Comparison of ENCODE assay signal across 30 cellular contexts in the genomic region with DNA sequence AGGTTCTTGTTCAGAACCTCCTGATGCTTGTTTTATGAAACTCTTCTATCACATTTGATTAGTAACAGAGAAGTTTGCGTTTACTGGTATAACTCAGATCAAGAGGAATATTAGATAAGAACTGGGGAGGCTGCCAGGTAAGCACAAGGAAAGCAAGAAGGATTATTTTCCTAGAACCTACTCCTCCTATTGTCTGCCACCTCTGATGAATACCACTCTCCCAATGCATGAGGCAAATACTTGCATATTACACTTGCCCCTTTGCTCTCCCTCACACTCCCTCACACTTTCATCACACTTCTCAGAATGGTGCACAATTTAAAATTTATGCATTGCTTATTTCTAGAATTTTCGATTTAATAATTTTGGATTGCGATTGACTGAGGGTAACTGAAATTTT. TPM values are rescaled to one million over a fixed set of nuclear protein-coding genes. Genes with fewer than 3 reads are reported as not detected.
"Had no signal": no experiment of that assay in that cellular context is flagged by ENCODE, and none has a peak within 500 bp of the region (broad histone marks: within the 10 kb centered on the region; RNA-seq: fewer than 3 reads in every experiment).

No MANE protein-coding gene starts in this region.

- H3K9me3 Mint-ChIP-seq: activated CD4-positive, alpha-beta T cell treated with anti-CD3 and anti-CD28 coated beads, Interleukin-2, amount 10 ng/mL, durations not matched to agents 24 days and 14 days; dendritic cell treated with granulocyte-macrophage colony-stimulating factor and Interleukin-4, amounts not matched to agents 40 ng/mL and 50 ng/mL, for 4 days had no signal

- ATAC-seq: activated CD4-positive, alpha-beta T cell treated with anti-CD3 and anti-CD28 coated beads for 36 hours; activated naive CD4-positive, alpha-beta T cell treated with anti-CD3 and anti-CD28 coated beads, Interleukin-2, amount 50 U/mL, for 72 hours; activated T-cell treated with anti-CD3 and anti-CD28 coated beads, Interleukin-2, amount 50 U/mL, for 72 hours; effector memory CD8-positive, alpha-beta T cell; T-helper 17 cell had no signal

- H3K27ac Mint-ChIP-seq: activated CD4-positive, alpha-beta memory T cell treated with anti-CD3 and anti-CD28 coated beads for 36 hours; activated CD4-positive, alpha-beta T cell treated with anti-CD3 and anti-CD28 coated beads for 36 hours; activated CD4-positive, alpha-beta T cell treated with anti-CD3 and anti-CD28 coated beads, Interleukin-2, amount 10 ng/mL, durations not matched to agents 24 days and 14 days; activated naive CD4-positive, alpha-beta T cell treated with anti-CD3 and anti-CD28 coated beads, Interleukin-2, amount 10 ng/mL, durations not matched to agents 7 days and 5 days; activated naive CD4-positive, alpha-beta T cell treated with anti-CD3 and anti-CD28 coated beads, Interleukin-2, amount 50 U/mL, for 72 hours; activated naive CD8-positive, alpha-beta T cell treated with anti-CD3 and anti-CD28 coated beads, Interleukin-2, amount 10 ng/mL, durations not matched to agents 7 days and 5 days; activated T-cell treated with anti-CD3 and anti-CD28 coated beads, Interleukin-2, amount 50 U/mL, for 24 hours; activated T-cell treated with anti-CD3 and anti-CD28 coated beads, Interleukin-2, amount 50 U/mL, for 72 hours; dendritic cell treated with granulocyte-macrophage colony-stimulating factor and Interleukin-4, amounts not matched to agents 40 ng/mL and 50 ng/mL, for 4 days; effector memory CD8-positive, alpha-beta T cell; T-helper 17 cell; T-helper 2 cell treated with Interferon-gamma antibody and Interleukin-4, amounts not matched to agents 5 μg/mL and 100 μg/mL, for 36 hours had no signal

- H3K27me3 Mint-ChIP-seq: activated CD4-positive, alpha-beta memory T cell treated with anti-CD3 and anti-CD28 coated beads for 36 hours; activated CD4-positive, alpha-beta T cell treated with anti-CD3 and anti-CD28 coated beads for 36 hours; activated CD4-positive, alpha-beta T cell treated with anti-CD3 and anti-CD28 coated beads, Interleukin-2, amount 10 ng/mL, durations not matched to agents 24 days and 14 days; activated naive CD4-positive, alpha-beta T cell treated with anti-CD3 and anti-CD28 coated beads, Interleukin-2, amount 10 ng/mL, durations not matched to agents 7 days and 5 days; activated naive CD8-positive, alpha-beta T cell treated with anti-CD3 and anti-CD28 coated beads, Interleukin-2, amount 10 ng/mL, durations not matched to agents 7 days and 5 days; activated T-cell treated with anti-CD3 and anti-CD28 coated beads, Interleukin-2, amount 50 U/mL, for 24 hours; central memory CD8-positive, alpha-beta T cell; dendritic cell treated with granulocyte-macrophage colony-stimulating factor and Interleukin-4, amounts not matched to agents 40 ng/mL and 50 ng/mL, for 4 days; effector memory CD8-positive, alpha-beta T cell; T-helper 17 cell had no signal

- H3K27ac ChIP-seq: brain microvascular endothelial cell, coronary artery, esophagus squamous epithelium, WERI-Rb-1 had no signal

- H3K4me3 ChIP-seq: coronary artery, dorsolateral prefrontal cortex, esophagus squamous epithelium had no signal

- H3K4me1 Mint-ChIP-seq: activated CD4-positive, alpha-beta T cell treated with anti-CD3 and anti-CD28 coated beads for 36 hours; activated CD4-positive, alpha-beta T cell treated with anti-CD3 and anti-CD28 coated beads, Interleukin-2, amount 10 ng/mL, durations not matched to agents 24 days and 14 days; activated naive CD4-positive, alpha-beta T cell treated with anti-CD3 and anti-CD28 coated beads, Interleukin-2, amount 10 ng/mL, durations not matched to agents 7 days and 5 days; activated naive CD8-positive, alpha-beta T cell treated with anti-CD3 and anti-CD28 coated beads, Interleukin-2, amount 10 ng/mL, durations not matched to agents 7 days and 5 days; central memory CD8-positive, alpha-beta T cell; T-helper 17 cell had no signal

- H3K4me1 ChIP-seq: esophagus squamous epithelium had no signal

- H3K27me3 ChIP-seq: brain microvascular endothelial cell, esophagus squamous epithelium had no signal

- H3K36me3 Mint-ChIP-seq: activated CD4-positive, alpha-beta memory T cell treated with anti-CD3 and anti-CD28 coated beads for 36 hours; activated naive CD4-positive, alpha-beta T cell treated with anti-CD3 and anti-CD28 coated beads, Interleukin-2, amount 10 ng/mL, durations not matched to agents 7 days and 5 days; activated naive CD4-positive, alpha-beta T cell treated with anti-CD3 and anti-CD28 coated beads, Interleukin-2, amount 50 U/mL, for 72 hours; activated naive CD8-positive, alpha-beta T cell treated with anti-CD3 and anti-CD28 coated beads, Interleukin-2, amount 10 ng/mL, durations not matched to agents 7 days and 5 days had no signal

- DNase-seq: activated CD4-positive, alpha-beta memory T cell treated with anti-CD3 and anti-CD28 coated beads for 36 hours; activated CD4-positive, alpha-beta T cell treated with anti-CD3 and anti-CD28 coated beads for 36 hours; activated CD4-positive, alpha-beta T cell treated with anti-CD3 and anti-CD28 coated beads, Interleukin-2, amount 10 ng/mL, durations not matched to agents 24 days and 14 days; activated CD4-positive, CD25-positive, alpha-beta regulatory T cell; activated CD4-positive, CD25-positive, alpha-beta regulatory T cell treated with anti-CD3 and anti-CD28 coated beads, Interleukin-2, amount 50 U/mL, for 72 hours; activated CD8-positive, alpha-beta memory T cell treated with anti-CD3 and anti-CD28 coated beads, Interleukin-2, amount 50 U/mL, for 48 hours; activated gamma-delta T cell; activated naive CD4-positive, alpha-beta T cell; activated naive CD4-positive, alpha-beta T cell treated with anti-CD3 and anti-CD28 coated beads, Interleukin-2, amount 10 ng/mL, durations not matched to agents 7 days and 5 days; activated naive CD8-positive, alpha-beta T cell treated with anti-CD3 and anti-CD28 coated beads, Interleukin-2, amount 10 ng/mL, durations not matched to agents 7 days and 5 days; activated T-cell treated with anti-CD3 and anti-CD28 coated beads for 4 hours; activated T-cell treated with anti-CD3 and anti-CD28 coated beads, Interleukin-2, amount 50 U/mL, for 24 hours; activated T-cell treated with anti-CD3 and anti-CD28 coated beads, Interleukin-2, amount 50 U/mL, for 72 hours; amniotic stem cell; anterior cingulate cortex; brain microvascular endothelial cell; dorsolateral prefrontal cortex; effector memory CD8-positive, alpha-beta T cell; esophagus squamous epithelium; head of caudate nucleus; hippocampal formation; T-helper 1 cell; T-helper 17 cell; T1000; WERI-Rb-1 had no signal

- H3K36me3 ChIP-seq: brain microvascular endothelial cell, esophagus squamous epithelium, WERI-Rb-1 had no signal

- H3K4me3 Mint-ChIP-seq: activated CD4-positive, alpha-beta memory T cell treated with anti-CD3 and anti-CD28 coated beads for 36 hours; activated CD4-positive, alpha-beta T cell treated with anti-CD3 and anti-CD28 coated beads for 36 hours; activated CD4-positive, alpha-beta T cell treated with anti-CD3 and anti-CD28 coated beads, Interleukin-2, amount 10 ng/mL, durations not matched to agents 24 days and 14 days; activated naive CD4-positive, alpha-beta T cell treated with anti-CD3 and anti-CD28 coated beads, Interleukin-2, amount 10 ng/mL, durations not matched to agents 7 days and 5 days; activated naive CD8-positive, alpha-beta T cell treated with anti-CD3 and anti-CD28 coated beads, Interleukin-2, amount 10 ng/mL, durations not matched to agents 7 days and 5 days; activated T-cell treated with anti-CD3 and anti-CD28 coated beads, Interleukin-2, amount 50 U/mL, for 24 hours; activated T-cell treated with anti-CD3 and anti-CD28 coated beads, Interleukin-2, amount 50 U/mL, for 72 hours; central memory CD8-positive, alpha-beta T cell; dendritic cell treated with granulocyte-macrophage colony-stimulating factor and Interleukin-4, amounts not matched to agents 40 ng/mL and 50 ng/mL, for 4 days; effector memory CD8-positive, alpha-beta T cell; T-helper 17 cell; T-helper 2 cell treated with Interferon-gamma antibody and Interleukin-4, amounts not matched to agents 5 μg/mL and 100 μg/mL, for 36 hours had no signal

RNA-seq across cellular contexts. Expression of a gene that starts 43.6 kb away (rescaled TPM):
- total RNA-seq: activated CD4-positive, alpha-beta memory T cell treated with anti-CD3 and anti-CD28 coated beads for 36 hours; activated CD4-positive, alpha-beta T cell treated with anti-CD3 and anti-CD28 coated beads for 36 hours; activated naive CD4-positive, alpha-beta T cell treated with anti-CD3 and anti-CD28 coated beads, Interleukin-2, amount 50 U/mL, for 72 hours; activated naive CD8-positive, alpha-beta T cell treated with anti-CD3 and anti-CD28 coated beads, Interleukin-2, amount 10 ng/mL, durations not matched to agents 7 days and 5 days; activated T-cell treated with anti-CD3 and anti-CD28 coated beads, Interleukin-2, amount 50 U/mL, for 72 hours had no signal
